Comparison of ENCODE assay signal across 13 cellular contexts in the genomic region with DNA sequence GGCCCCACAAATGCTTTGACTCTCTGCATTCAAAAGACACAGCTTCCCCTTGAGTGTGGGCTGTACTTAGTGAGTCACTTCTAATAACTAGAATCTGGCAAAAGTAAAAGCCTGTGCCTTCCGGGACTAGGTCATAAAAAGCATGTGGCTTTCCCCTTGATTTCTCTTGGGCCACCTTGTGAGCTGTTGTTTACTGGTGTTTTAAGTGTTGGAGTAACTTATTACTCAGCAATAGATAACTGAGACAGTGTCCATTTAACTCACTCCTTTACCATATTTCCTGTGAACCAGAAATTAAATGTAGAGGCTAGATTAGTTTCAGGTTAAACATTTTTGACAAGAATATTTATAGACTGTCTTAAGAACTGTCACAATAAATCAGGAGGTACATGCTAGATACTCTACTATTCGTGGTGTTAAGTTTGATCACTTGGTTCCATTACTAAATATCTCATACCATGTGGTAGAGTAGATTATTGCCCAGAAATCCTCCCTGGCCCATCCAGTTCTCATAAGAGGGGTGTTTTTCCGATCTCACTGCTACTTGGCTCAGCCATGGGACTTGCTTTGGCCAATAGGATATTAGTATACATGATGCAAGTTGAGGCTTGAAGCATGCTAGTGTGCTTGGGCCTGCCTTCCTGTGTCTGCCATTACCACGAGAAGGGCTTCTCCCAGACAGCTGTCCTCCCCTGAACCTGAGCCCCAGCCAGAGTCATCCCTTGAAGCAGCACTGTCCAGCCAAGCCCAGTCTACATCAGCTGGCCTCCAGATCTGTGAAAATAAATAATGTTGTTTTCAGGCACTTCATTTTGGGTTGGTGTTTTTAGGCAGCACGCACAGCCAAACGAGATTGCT. TPM values are rescaled to one million over a fixed set of nuclear protein-coding genes. Genes with fewer than 3 reads are reported as not detected.
A peak's percentile ranks its signal among the peaks of the same experiment; 100 is the strongest.
DNase-seq lines count a peak whose midpoint lies in the region; ATAC-seq and TF ChIP-seq lines count a peak whose summit lies in the region.
"Had no signal": no experiment of that assay in that cellular context is flagged by ENCODE, and none has a peak within 500 bp of the region (broad histone marks: within the 10 kb centered on the region; RNA-seq: fewer than 3 reads in every experiment).

No MANE protein-coding gene starts in this region.

- no peaks in the 10 kb centered on the region for H3K4me1 Mint-ChIP-seq in activated naive CD4-positive, alpha-beta T cell treated with anti-CD3 and anti-CD28 coated beads, Interleukin-2, amount 10 ng/mL, durations not matched to agents 7 days and 5 days
- H3K4me1 Mint-ChIP-seq: CD4-positive, alpha-beta memory T cell had no signal

- H3K4me3 ChIP-seq in fibroblast of villous mesenchyme (ENCODE audit: low read depth, low read length) = no peak overlapping the region

- no peak for TF ChIP-seq CTCF in fibroblast of villous mesenchyme (IDR thresholded peaks at IDR 0.05; ENCODE audit: insufficient read depth, low read depth, low read length)

- DNase-seq in fibroblast of villous mesenchyme (ENCODE audit: low read depth) = peak; percentile 51
- DNase-seq in activated naive CD4-positive, alpha-beta T cell treated with anti-CD3 and anti-CD28 coated beads, Interleukin-2, amount 10 ng/mL, durations not matched to agents 7 days and 5 days = no peak
- DNase-seq in activated T-cell treated with anti-CD3 and anti-CD28 coated beads, Interleukin-2, amount 50 U/mL, for 48 hours = no peak
- no peak for DNase-seq in putamen (ENCODE audit: low spot score)
- no peak for DNase-seq in DMS53 (lab: John Stamatoyannopoulos, UW)
- DNase-seq: CD4-positive, alpha-beta memory T cell; effector CD8-positive, alpha-beta T cell; islet precursor cell; NCI-H2227 treated with DMSO at 0.1 percent for 48 hours; T-helper 2 cell had no signal

- peaks cover 16% of the 10 kb centered on the region for H3K27me3 Mint-ChIP-seq in activated naive CD4-positive, alpha-beta T cell treated with anti-CD3 and anti-CD28 coated beads, Interleukin-2, amount 10 ng/mL, durations not matched to agents 7 days and 5 days

- CTCF ChIA-PET in activated naive CD4-positive, alpha-beta T cell treated with anti-CD3 and anti-CD28 coated beads, Interleukin-2, amount 10 ng/mL, durations not matched to agents 7 days and 5 days (lab: Charles Lee) = no interaction called here

- H3K4me3 Mint-ChIP-seq in activated naive CD4-positive, alpha-beta T cell treated with anti-CD3 and anti-CD28 coated beads, Interleukin-2, amount 10 ng/mL, durations not matched to agents 7 days and 5 days = no peak overlapping the region
- H3K4me3 Mint-ChIP-seq: CD4-positive, alpha-beta memory T cell had no signal

- no peak overlapping the region for H3K27ac Mint-ChIP-seq in activated naive CD4-positive, alpha-beta T cell treated with anti-CD3 and anti-CD28 coated beads, Interleukin-2, amount 10 ng/mL, durations not matched to agents 7 days and 5 days
- H3K27ac Mint-ChIP-seq: CD4-positive, alpha-beta memory T cell had no signal

- no peaks in the 10 kb centered on the region for H3K9me3 Mint-ChIP-seq in activated naive CD4-positive, alpha-beta T cell treated with anti-CD3 and anti-CD28 coated beads, Interleukin-2, amount 10 ng/mL, durations not matched to agents 7 days and 5 days
- H3K9me3 Mint-ChIP-seq: CD4-positive, alpha-beta memory T cell had no signal

- ATAC-seq in GM18511 (IDR thresholded peaks at IDR 0.05; ENCODE audit: unreplicated experiment) (peak; percentile 74), GM21515 (IDR thresholded peaks at IDR 0.05; ENCODE audit: unreplicated experiment) (peak; percentile 71), HG03432 (IDR thresholded peaks at IDR 0.05; ENCODE audit: unreplicated experiment) (peak; percentile 66)

- no peaks in the 10 kb centered on the region for H3K36me3 Mint-ChIP-seq in activated naive CD4-positive, alpha-beta T cell treated with anti-CD3 and anti-CD28 coated beads, Interleukin-2, amount 10 ng/mL, durations not matched to agents 7 days and 5 days
- H3K36me3 Mint-ChIP-seq: CD4-positive, alpha-beta memory T cell had no signal

RNA-seq across cellular contexts. Expression of gene CMBL, which starts 10.4 kb away (rescaled TPM):
- 4.2 and 8.2 TPM in 2 replicates for total RNA-seq in fibroblast of villous mesenchyme

RNA-seq across cellular contexts. Expression of gene MARCHF6, which starts 35.4 kb away (rescaled TPM):
- 40.6 and 69.5 TPM in 2 replicates for total RNA-seq in fibroblast of villous mesenchyme
